ENCODE assay signal across 15 cellular contexts in the genomic region with DNA sequence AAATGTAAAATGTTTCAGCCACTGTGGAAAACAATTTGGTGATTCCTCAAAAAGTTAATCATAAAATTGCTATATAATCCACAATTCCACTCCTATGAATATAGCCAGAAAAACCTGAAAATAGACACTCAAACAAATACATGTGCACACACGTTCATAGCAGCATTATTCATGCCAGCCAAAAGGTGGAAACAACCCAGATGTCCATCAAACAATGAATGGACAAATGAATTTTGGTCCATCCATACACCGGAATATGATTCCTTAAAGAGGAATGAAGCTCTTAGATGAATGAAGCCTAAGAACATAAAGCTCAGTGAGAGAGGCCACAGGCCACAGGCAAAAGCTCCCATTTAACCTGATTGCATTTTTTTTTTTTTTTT.
DNase-seq lines count a peak whose midpoint lies in the region; ATAC-seq and TF ChIP-seq lines count a peak whose summit lies in the region.
"Had no signal": no experiment of that assay in that cellular context is flagged by ENCODE, and none has a peak within 500 bp of the region (broad histone marks: within the 10 kb centered on the region; RNA-seq: fewer than 3 reads in every experiment).

No MANE protein-coding gene starts in this region.

- no peak for TF ChIP-seq CTCF in smooth muscle cell (IDR thresholded peaks at IDR 0.05; ENCODE audit: borderline replicate concordance, insufficient read depth, poor library complexity, severe bottlenecking)

- DNase-seq in activated T-cell treated with anti-CD3 and anti-CD28 coated beads, Interleukin-2, amount 50 U/mL, for 24 hours, result no peak
- no peak for DNase-seq in activated T-cell treated with anti-CD3 and anti-CD28 coated beads, Interleukin-2, amount 50 U/mL, for 48 hours
- DNase-seq in M059J (ENCODE audit: low read depth) (peak; percentile 12), smooth muscle cell (lab: John Stamatoyannopoulos, UW; ENCODE audit: unreplicated experiment) (no peak), NCI-H524 treated with DMSO at 0.1 percent for 48 hours (lab: John Stamatoyannopoulos, UW) (no peak), NCI-H526 treated with DMSO at 0.1 percent for 48 hours (lab: John Stamatoyannopoulos, UW) (no peak)
- no peak for DNase-seq in activated naive CD8-positive, alpha-beta T cell treated with anti-CD3 and anti-CD28 coated beads, Interleukin-2, amount 50 U/mL, for 24 hours
- DNase-seq: adrenal gland, HFFc6, NCI-H1417, NCI-H345, SJCRH30 had no signal

- H3K4me3 Mint-ChIP-seq in activated T-cell treated with anti-CD3 and anti-CD28 coated beads, Interleukin-2, amount 50 U/mL, for 24 hours, result peak overlapping the region; percentile 16
- H3K4me3 Mint-ChIP-seq in activated naive CD8-positive, alpha-beta T cell treated with anti-CD3 and anti-CD28 coated beads, Interleukin-2, amount 50 U/mL, for 24 hours, result peak overlapping the region; percentile 59
- H3K4me3 Mint-ChIP-seq: HFFc6 had no signal

- no peaks in the 10 kb centered on the region for H4K20me1 ChIP-seq in smooth muscle cell (ENCODE audit: low read depth)

- ATAC-seq in activated naive CD8-positive, alpha-beta T cell treated with anti-CD3 and anti-CD28 coated beads, Interleukin-2, amount 50 U/mL, for 24 hours, result no peak
- no peak for ATAC-seq in HG02970 (IDR thresholded peaks at IDR 0.05; ENCODE audit: low FRiP score, unreplicated experiment)
- ATAC-seq: gastrocnemius medialis, left ventricle myocardium superior had no signal

- H3F3A ChIP-seq in smooth muscle cell (ENCODE audit: low read depth), result peaks cover 9% of the 10 kb centered on the region

- H3K27ac ChIP-seq in smooth muscle cell (ENCODE audit: low read depth), result peak overlapping the region; percentile 73
- H3K27ac ChIP-seq: adrenal gland, gastrocnemius medialis, SJCRH30 had no signal

- H3K36me3 ChIP-seq in smooth muscle cell (ENCODE audit: low read depth), result no peaks in the 10 kb centered on the region
- H3K36me3 ChIP-seq: adrenal gland, gastrocnemius medialis, SJCRH30 had no signal

- H3K4me1 ChIP-seq in smooth muscle cell (ENCODE audit: low read depth), result peaks cover 5% of the 10 kb centered on the region
- H3K4me1 ChIP-seq: adrenal gland, SJCRH30 had no signal

- H3K4me1 Mint-ChIP-seq in activated T-cell treated with anti-CD3 and anti-CD28 coated beads, Interleukin-2, amount 50 U/mL, for 24 hours (ENCODE audit: low read depth), result peaks cover 67% of the 10 kb centered on the region
- peaks cover 63% of the 10 kb centered on the region for H3K4me1 Mint-ChIP-seq in activated naive CD8-positive, alpha-beta T cell treated with anti-CD3 and anti-CD28 coated beads, Interleukin-2, amount 50 U/mL, for 24 hours

- peak overlapping the region; percentile 90 for H3K27ac Mint-ChIP-seq in activated T-cell treated with anti-CD3 and anti-CD28 coated beads, Interleukin-2, amount 50 U/mL, for 24 hours
- H3K27ac Mint-ChIP-seq in activated naive CD8-positive, alpha-beta T cell treated with anti-CD3 and anti-CD28 coated beads, Interleukin-2, amount 50 U/mL, for 24 hours, result peak overlapping the region; percentile 90
- H3K27ac Mint-ChIP-seq: HFFc6 had no signal

- peak overlapping the region; percentile 62 for H3K4me2 ChIP-seq in smooth muscle cell

- no peaks in the 10 kb centered on the region for H3K9me3 Mint-ChIP-seq in activated T-cell treated with anti-CD3 and anti-CD28 coated beads, Interleukin-2, amount 50 U/mL, for 24 hours
- H3K9me3 Mint-ChIP-seq in activated naive CD8-positive, alpha-beta T cell treated with anti-CD3 and anti-CD28 coated beads, Interleukin-2, amount 50 U/mL, for 24 hours, result no peaks in the 10 kb centered on the region
- H3K9me3 Mint-ChIP-seq: HFFc6 had no signal

- H3K27me3 Mint-ChIP-seq in activated T-cell treated with anti-CD3 and anti-CD28 coated beads, Interleukin-2, amount 50 U/mL, for 24 hours, result no peaks in the 10 kb centered on the region
- peaks cover 8% of the 10 kb centered on the region for H3K27me3 Mint-ChIP-seq in activated naive CD8-positive, alpha-beta T cell treated with anti-CD3 and anti-CD28 coated beads, Interleukin-2, amount 50 U/mL, for 24 hours

- H3K27me3 ChIP-seq in smooth muscle cell (ENCODE audit: low read depth), result no peaks in the 10 kb centered on the region
- H3K27me3 ChIP-seq: adrenal gland, gastrocnemius medialis, SJCRH30 had no signal

- 64% methylated on average over 2 of the region's 2 CpGs for WGBS in smooth muscle cell (ENCODE audit: low lambda C conversion rate)

- no peak overlapping the region for H2AFZ ChIP-seq in smooth muscle cell (ENCODE audit: low read depth)

- no peak overlapping the region for H3K4me3 ChIP-seq in smooth muscle cell
- H3K4me3 ChIP-seq: adrenal gland, gastrocnemius medialis, SJCRH30 had no signal

- H3K9ac ChIP-seq in smooth muscle cell (ENCODE audit: low read depth), result no peak overlapping the region

- H3K9me3 ChIP-seq in smooth muscle cell (replicated peaks; ENCODE audit: low read depth), result no peaks in the 10 kb centered on the region
- H3K9me3 ChIP-seq: adrenal gland, gastrocnemius medialis, SJCRH30 had no signal

- H3K79me2 ChIP-seq in smooth muscle cell (ENCODE audit: low read depth), result no peaks in the 10 kb centered on the region

- no peaks in the 10 kb centered on the region for H3K36me3 Mint-ChIP-seq in activated T-cell treated with anti-CD3 and anti-CD28 coated beads, Interleukin-2, amount 50 U/mL, for 24 hours (ENCODE audit: low read depth)
- no peaks in the 10 kb centered on the region for H3K36me3 Mint-ChIP-seq in activated naive CD8-positive, alpha-beta T cell treated with anti-CD3 and anti-CD28 coated beads, Interleukin-2, amount 50 U/mL, for 24 hours (ENCODE audit: low read depth)
